ENCODE assay signal across 1 cellular context in genomic region chr11:550746-551085, GRCh38.
TF ChIP-seq lines count a peak whose summit lies in the region.

No MANE protein-coding gene starts in this region.

TF ChIP-seq in H1, 55 proteins besides CTCF, POLR2A, EP300 and RAD21:
- TF ChIP-seq YY1 (IDR thresholded peaks at IDR 0.05; ENCODE audit: low read depth, low read length) (no peak), EGR1 (IDR thresholded peaks at IDR 0.05; ENCODE audit: borderline replicate concordance, low read depth, low read length) (no peak), KDM4A (IDR thresholded peaks at IDR 0.05; ENCODE audit: low read depth, low read length, severe bottlenecking) (no peak), POLR2AphosphoS5 (IDR thresholded peaks at IDR 0.05; ENCODE audit: low read depth, low read length) (no peak), ATF2 (IDR thresholded peaks at IDR 0.05; ENCODE audit: low read length) (no peak), SP2 (IDR thresholded peaks at IDR 0.05; ENCODE audit: low read length) (no peak), NRF1 (IDR thresholded peaks at IDR 0.05; ENCODE audit: low read depth, low read length) (no peak)
